26 cellular contexts compared by ENCODE assay signal in the genomic region with DNA sequence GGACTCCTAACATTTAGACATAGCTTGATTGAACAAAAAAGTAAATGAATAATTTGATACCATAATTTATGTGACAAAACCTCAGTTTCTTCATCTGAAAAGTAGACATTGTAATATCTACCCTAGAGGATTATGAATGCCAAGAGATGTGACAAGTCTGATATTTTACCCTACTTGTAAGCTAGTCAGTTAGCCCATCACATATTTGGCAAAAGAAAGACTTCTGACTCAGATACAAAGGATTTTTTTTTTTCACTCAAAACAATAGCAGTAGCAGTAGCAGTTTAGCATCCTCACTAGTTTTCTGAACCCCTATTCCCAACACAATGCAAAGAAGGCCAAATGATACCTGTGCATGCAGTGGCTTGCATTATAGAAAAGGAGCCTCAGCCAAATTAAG.
"Had no signal": no experiment of that assay in that cellular context is flagged by ENCODE, and none has a peak within 500 bp of the region (broad histone marks: within the 10 kb centered on the region; RNA-seq: fewer than 3 reads in every experiment).

No MANE protein-coding gene starts in this region.

- H3K4me1 ChIP-seq: left lung, upper lobe of left lung had no signal

- H3K27me3 ChIP-seq: left lung, upper lobe of left lung had no signal

- ATAC-seq: activated naive CD8-positive, alpha-beta T cell treated with anti-CD3 and anti-CD28 coated beads, Interleukin-2, amount 50 U/mL, for 24 hours; left lung; sciatic nerve; stimulated activated naive B cell treated with anti-CD40 and anti-IgM and Interleukin-4, amounts not matched to agents 10 μg/mL and 1 μg/mL and 100 μg/mL, for 72 hours; T-helper 17 cell had no signal

- DNase-seq: activated CD4-positive, alpha-beta T cell treated with anti-CD3 and anti-CD28 coated beads for 4 hours; activated CD4-positive, alpha-beta T cell treated with anti-CD3 and anti-CD28 coated beads, Interleukin-2, amount 50 U/mL, for 48 hours; activated CD4-positive, CD25-positive, alpha-beta regulatory T cell; activated CD8-positive, alpha-beta memory T cell treated with anti-CD3 and anti-CD28 coated beads, Interleukin-2, amount 50 U/mL, for 48 hours; activated effector memory CD4-positive, alpha-beta T cell treated with anti-CD3 and anti-CD28 coated beads, Interleukin-2, amount 50 U/mL, for 16 hours; activated naive CD4-positive, alpha-beta T cell treated with anti-CD3 and anti-CD28 coated beads, Interleukin-2, amount 10 ng/mL, durations not matched to agents 7 days and 5 days; activated naive CD8-positive, alpha-beta T cell treated with anti-CD3 and anti-CD28 coated beads, Interleukin-2, amount 50 U/mL, for 24 hours; activated T-cell treated with anti-CD3 and anti-CD28 coated beads, Interleukin-2, amount 50 U/mL, for 48 hours; anterior cingulate cortex; central memory CD4-positive, alpha-beta T cell; dermis blood vessel endothelial cell; effector CD8-positive, alpha-beta T cell; foreskin melanocyte; kidney glomerular epithelial cell; left lung; naive B cell; occipital lobe; stimulated activated CD4-positive, alpha-beta T cell treated with anti-CD3 and anti-CD28 coated beads, Interleukin-2, amount 100 ng/mL, for 48 hours; stimulated activated CD8-positive, alpha-beta memory T cell treated with anti-CD3 and anti-CD28 coated beads, Interleukin-4, amount 100 ng/mL, for 48 hours; stimulated activated naive B cell treated with anti-CD40 and anti-IgM and Interleukin-4, amounts not matched to agents 10 μg/mL and 1 μg/mL and 100 μg/mL, for 72 hours; SW 1271; T-helper 17 cell; upper lobe of left lung had no signal

- H3K36me3 ChIP-seq: left lung, thoracic aorta, upper lobe of left lung had no signal

- H3K27ac ChIP-seq: left lung, thoracic aorta, upper lobe of left lung had no signal

- H3K4me3 ChIP-seq: left lung, lung, thoracic aorta, upper lobe of left lung had no signal

- H3K9me3 ChIP-seq: thoracic aorta, upper lobe of left lung had no signal
